Comparison of ENCODE assay signal across 8 cellular contexts in genomic region chr7:43758029-43758860, GRCh38. TPM values are rescaled to one million over a fixed set of nuclear protein-coding genes. Genes with fewer than 3 reads are reported as not detected.
DNase-seq lines count a peak whose midpoint lies in the region; ATAC-seq and TF ChIP-seq lines count a peak whose summit lies in the region.

Gene BLVRA, plus strand, starts transcription at chr7:43758680. Its CDS starts 12,479 bp downstream, at chr7:43771159.

- peak within 1 kb of the TSS; percentile 89 for H3K4me2 ChIP-seq in KMS-11

- no peaks in the 10 kb centered on the region for H4K20me1 ChIP-seq in KMS-11 (ENCODE audit: insufficient read depth)

- H3K27ac ChIP-seq in KMS-11 = peak within 1 kb of the TSS; percentile 60; the same call in 1 of the 2 replicates

- H3K36me3 ChIP-seq in KMS-11 (ENCODE audit: insufficient read depth) = no peaks in the 10 kb centered on the region

- in situ Hi-C loops in G401 (cut with HindIII; ENCODE audit: low sequenced_read_pairs) = no loop called here

- no peaks in the 10 kb centered on the region for H3K27me3 ChIP-seq in KMS-11 (ENCODE audit: insufficient read depth, low read depth)

- no peaks in the 10 kb centered on the region for H3K79me2 ChIP-seq in KMS-11 (ENCODE audit: insufficient read depth, low read depth)

- H2AFZ ChIP-seq in KMS-11 (ENCODE audit: low read depth) = peak within 1 kb of the TSS; percentile 95

- ATAC-seq in GM21619 (IDR thresholded peaks at IDR 0.05; ENCODE audit: unreplicated experiment) = peak; percentile 56

- peaks cover 70% of the 10 kb centered on the region for H3K4me1 ChIP-seq in KMS-11 (ENCODE audit: low read depth, poor library complexity, severe bottlenecking)

- H3K9ac ChIP-seq in KMS-11 = peak within 1 kb of the TSS; percentile 72

- DNase-seq in G401 (ENCODE audit: low spot score) = peak; percentile 64
- peak; percentile 29 for DNase-seq in activated CD4-positive, CD25-positive, alpha-beta regulatory T cell treated with anti-CD3 and anti-CD28 coated beads, Interleukin-2, amount 50 U/mL, for 16 hours (ENCODE audit: low read depth, low spot score)
- DNase-seq in cerebellar cortex (ENCODE audit: low spot score) = peak; percentile 64
- peak; percentile 22 for DNase-seq in kidney glomerular epithelial cell (lab: John Stamatoyannopoulos, UW)
- peak in 3 of 4 experiments; percentile 31 to 62 (median 49) for DNase-seq in stimulated activated CD4-positive, alpha-beta T cell treated with anti-CD3 and anti-CD28 coated beads, Interleukin-1b, Interleukin-23, amount 100 ng/mL, for 24 hours (ENCODE audit: low read depth in 4 of 4, low spot score in 1 of 4)
- no peak for DNase-seq in NCI-H2029 (lab: John Stamatoyannopoulos, UW)

- no peak within 1 kb of the TSS for H3K4me3 ChIP-seq in KMS-11 (IDR thresholded peaks at IDR 0.05; ENCODE audit: insufficient read depth, low read depth, low read length)

- TF ChIP-seq CTCF in KMS-11 (conservative IDR thresholded peaks at IDR 0.05; ENCODE audit: low read depth, low read length) = no peak

RNA-seq across cellular contexts. Expression of gene BLVRA, which starts in this region (rescaled TPM):
- 145 and 190 TPM in 2 replicates for total RNA-seq in G401 (2014; rRNA removed; shearing (Covaris generic))
